1 cellular context compared by ENCODE assay signal in the genomic region with DNA sequence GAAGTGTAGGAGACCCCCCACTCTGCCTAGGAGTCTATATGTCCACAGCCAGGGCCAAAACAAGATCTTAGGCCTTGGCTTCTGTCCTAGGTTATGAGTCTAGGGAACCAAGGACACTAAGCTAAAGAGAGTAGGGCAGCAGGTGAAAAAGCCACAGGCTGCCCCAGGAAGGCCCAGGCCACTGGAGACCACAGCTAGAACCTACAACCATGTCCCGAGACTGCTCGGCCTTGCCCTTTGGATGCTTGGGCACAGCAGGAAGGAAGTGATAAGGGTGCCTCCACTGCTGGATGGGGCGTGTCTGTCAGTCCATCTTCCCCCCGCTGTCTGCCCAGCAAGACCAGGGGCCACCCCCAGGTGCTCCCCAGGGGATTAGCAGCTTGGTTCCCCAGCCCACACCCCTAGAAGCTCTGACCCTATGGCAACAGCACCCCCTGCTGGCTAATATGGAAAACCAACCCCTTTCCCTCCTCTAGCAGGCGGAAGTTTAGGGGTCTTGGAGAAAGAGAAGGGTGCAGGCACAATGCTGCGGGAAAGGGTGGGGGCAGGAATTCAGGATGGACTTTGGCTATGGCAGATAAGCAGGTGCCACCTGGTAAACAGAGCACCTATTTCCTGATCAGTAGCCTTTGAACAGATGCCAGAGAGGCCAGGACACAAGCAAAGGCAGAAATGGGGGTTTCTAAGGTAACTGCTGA.
TF ChIP-seq lines count a peak whose summit lies in the region.

No MANE protein-coding gene starts in this region.

TF ChIP-seq in K562, 482 proteins besides CTCF, POLR2A, EP300 and RAD21 (continues in another document):
- TF ChIP-seq SOX6 (IDR thresholded peaks at IDR 0.05) (peak; percentile 21; the same call in 1 of the 2 replicates), ZNF561 (CRISPR knock-in tag; conservative IDR thresholded peaks at IDR 0.05) (0 out of 2 replicates have a peak, but pooled peaks have one; percentile 24), PRMT5 (CRISPR knock-in tag; IDR thresholded peaks at IDR 0.05) (no peak), KDM2B (CRISPR knock-in tag; IDR thresholded peaks at IDR 0.05) (no peak), FOXJ2 (tag; IDR thresholded peaks at IDR 0.05) (no peak), ARID1B (IDR thresholded peaks at IDR 0.05) (peak; percentile 44; the same call in 1 of the 2 replicates), MTA3 (IDR thresholded peaks at IDR 0.05; ENCODE audit: borderline replicate concordance) (0 out of 2 replicates have a peak, but pooled peaks have one; percentile 30), TBL1XR1 (IDR thresholded peaks at IDR 0.05; ENCODE audit: low read length in 2 of 2) (0 out of 4 replicates have a peak, but pooled peaks of 1 of the 2 experiments have one; percentile 21), HBP1 (CRISPR knock-in tag; IDR thresholded peaks at IDR 0.05) (no peak), HMG20B (CRISPR knock-in tag; IDR thresholded peaks at IDR 0.05) (0 out of 2 replicates have a peak, but pooled peaks have one; percentile 13), ZSCAN32 (CRISPR knock-in tag; IDR thresholded peaks at IDR 0.05) (peak; percentile 2; the same call in 1 of the 2 replicates), BRD9 (IDR thresholded peaks at IDR 0.05; ENCODE audit: low read depth, partially characterized antibody) (peak; percentile 65), JUND (IDR thresholded peaks at IDR 0.05; ENCODE audit: borderline replicate concordance, low read depth, low read length) (0 out of 2 replicates have a peak, but pooled peaks have one; percentile 29), JUND (tag; IDR thresholded peaks at IDR 0.05; ENCODE audit: borderline replicate concordance, low read depth, low read length) (no peak), CBFA2T3 (IDR thresholded peaks at IDR 0.05) (peak; percentile 58), KLF16 (IDR thresholded peaks at IDR 0.05) (peak; percentile 35; the same call in 1 of the 2 replicates), ZFX (CRISPR knock-in tag; IDR thresholded peaks at IDR 0.05) (peak; percentile 38; the same call in 1 of the 2 replicates), ZBTB2 (IDR thresholded peaks at IDR 0.05) (no peak), ZSCAN29 (IDR thresholded peaks at IDR 0.05) (no peak), ZNF707 (CRISPR knock-in tag; conservative IDR thresholded peaks at IDR 0.05) (no peak), CBFA2T2 (conservative IDR thresholded peaks at IDR 0.05) (0 out of 2 replicates have a peak, but pooled peaks have one; percentile 26), SRSF9 (IDR thresholded peaks at IDR 0.05; ENCODE audit: borderline replicate concordance, low read depth, low read length) (no peak), ZNF445 (CRISPR knock-in tag; IDR thresholded peaks at IDR 0.05; ENCODE audit: low read depth) (no peak), HCFC1 (IDR thresholded peaks at IDR 0.05; ENCODE audit: low read depth, low read length) (0 out of 2 replicates have a peak, but pooled peaks have one; percentile 14), ETV1 (tag; conservative IDR thresholded peaks at IDR 0.05; ENCODE audit: low read depth) (peak; percentile 66), NONO (IDR thresholded peaks at IDR 0.05; ENCODE audit: low read depth in 2 of 2, low read length in 1 of 2) (no peak), RBBP5 (IDR thresholded peaks at IDR 0.05; ENCODE audit: borderline replicate concordance, insufficient read depth, low read length, poor library complexity, severe bottlenecking) (no peak), ZNF76 (CRISPR knock-in tag; IDR thresholded peaks at IDR 0.05; ENCODE audit: borderline replicate concordance) (peak; percentile 44; the same call in 1 of the 2 replicates), RREB1 (CRISPR knock-in tag; IDR thresholded peaks at IDR 0.05) (0 out of 2 replicates have a peak, but pooled peaks have one; percentile 67), SMAD4 (CRISPR knock-in tag; conservative IDR thresholded peaks at IDR 0.05) (peak; percentile 81), TFAM (CRISPR knock-in tag; conservative IDR thresholded peaks at IDR 0.05) (no peak), TEAD4 (IDR thresholded peaks at IDR 0.05; ENCODE audit: low read length) (peak; percentile 6; the same call in 1 of the 2 replicates), TEAD4 (CRISPR knock-in tag; IDR thresholded peaks at IDR 0.05; ENCODE audit: borderline replicate concordance) (no peak), RBM14 (IDR thresholded peaks at IDR 0.05; ENCODE audit: borderline replicate concordance, insufficient read depth, low read depth, low read length) (no peak), ZNF311 (CRISPR knock-in tag; IDR thresholded peaks at IDR 0.05) (0 out of 2 replicates have a peak, but pooled peaks have one; percentile 40), ZNF583 (CRISPR knock-in tag; IDR thresholded peaks at IDR 0.05) (0 out of 2 replicates have a peak, but pooled peaks have one; percentile 42), ARID2 (IDR thresholded peaks at IDR 0.05) (peak; percentile 95), HDGF (IDR thresholded peaks at IDR 0.05) (0 out of 2 replicates have a peak, but pooled peaks have one; percentile 28), SMC3 (conservative IDR thresholded peaks at IDR 0.05; ENCODE audit: insufficient read depth, low read depth, low read length) (peak; percentile 98), NCOR1 (IDR thresholded peaks at IDR 0.05) (peak; percentile 31; the same call in 1 of the 2 replicates), RUNX1 (IDR thresholded peaks at IDR 0.05; ENCODE audit: low read depth) (peak; percentile 19; the same call in 1 of the 2 replicates), PHB2 (IDR thresholded peaks at IDR 0.05; ENCODE audit: low read depth) (no peak), TOE1 (IDR thresholded peaks at IDR 0.05; ENCODE audit: borderline replicate concordance) (peak; percentile 44; the same call in 1 of the 2 replicates), TOE1 (CRISPR knock-in tag; IDR thresholded peaks at IDR 0.05; ENCODE audit: borderline replicate concordance, low read depth) (no peak), CTBP1 (IDR thresholded peaks at IDR 0.05; ENCODE audit: borderline replicate concordance) (peak; percentile 72), PTBP1 (IDR thresholded peaks at IDR 0.05; ENCODE audit: low read depth, low read length) (no peak), TAL1 (IDR thresholded peaks at IDR 0.05) (0 out of 2 replicates have a peak, but pooled peaks have one; percentile 7), MYNN (IDR thresholded peaks at IDR 0.05) (peak; percentile 34; the same call in 1 of the 2 replicates), MYNN (CRISPR knock-in tag; IDR thresholded peaks at IDR 0.05) (no peak), KLF6 (CRISPR knock-in tag; IDR thresholded peaks at IDR 0.05; ENCODE audit: borderline replicate concordance) (peak; percentile 50; the same call in 1 of the 2 replicates), DMBX1 (CRISPR knock-in tag; IDR thresholded peaks at IDR 0.05; ENCODE audit: borderline replicate concordance) (peak; percentile 23; the same call in 1 of the 2 replicates), CBFB (CRISPR knock-in tag; IDR thresholded peaks at IDR 0.05) (peak; percentile 82; the same call in 1 of the 2 replicates)
- TF ChIP-seq, protein P1, sequence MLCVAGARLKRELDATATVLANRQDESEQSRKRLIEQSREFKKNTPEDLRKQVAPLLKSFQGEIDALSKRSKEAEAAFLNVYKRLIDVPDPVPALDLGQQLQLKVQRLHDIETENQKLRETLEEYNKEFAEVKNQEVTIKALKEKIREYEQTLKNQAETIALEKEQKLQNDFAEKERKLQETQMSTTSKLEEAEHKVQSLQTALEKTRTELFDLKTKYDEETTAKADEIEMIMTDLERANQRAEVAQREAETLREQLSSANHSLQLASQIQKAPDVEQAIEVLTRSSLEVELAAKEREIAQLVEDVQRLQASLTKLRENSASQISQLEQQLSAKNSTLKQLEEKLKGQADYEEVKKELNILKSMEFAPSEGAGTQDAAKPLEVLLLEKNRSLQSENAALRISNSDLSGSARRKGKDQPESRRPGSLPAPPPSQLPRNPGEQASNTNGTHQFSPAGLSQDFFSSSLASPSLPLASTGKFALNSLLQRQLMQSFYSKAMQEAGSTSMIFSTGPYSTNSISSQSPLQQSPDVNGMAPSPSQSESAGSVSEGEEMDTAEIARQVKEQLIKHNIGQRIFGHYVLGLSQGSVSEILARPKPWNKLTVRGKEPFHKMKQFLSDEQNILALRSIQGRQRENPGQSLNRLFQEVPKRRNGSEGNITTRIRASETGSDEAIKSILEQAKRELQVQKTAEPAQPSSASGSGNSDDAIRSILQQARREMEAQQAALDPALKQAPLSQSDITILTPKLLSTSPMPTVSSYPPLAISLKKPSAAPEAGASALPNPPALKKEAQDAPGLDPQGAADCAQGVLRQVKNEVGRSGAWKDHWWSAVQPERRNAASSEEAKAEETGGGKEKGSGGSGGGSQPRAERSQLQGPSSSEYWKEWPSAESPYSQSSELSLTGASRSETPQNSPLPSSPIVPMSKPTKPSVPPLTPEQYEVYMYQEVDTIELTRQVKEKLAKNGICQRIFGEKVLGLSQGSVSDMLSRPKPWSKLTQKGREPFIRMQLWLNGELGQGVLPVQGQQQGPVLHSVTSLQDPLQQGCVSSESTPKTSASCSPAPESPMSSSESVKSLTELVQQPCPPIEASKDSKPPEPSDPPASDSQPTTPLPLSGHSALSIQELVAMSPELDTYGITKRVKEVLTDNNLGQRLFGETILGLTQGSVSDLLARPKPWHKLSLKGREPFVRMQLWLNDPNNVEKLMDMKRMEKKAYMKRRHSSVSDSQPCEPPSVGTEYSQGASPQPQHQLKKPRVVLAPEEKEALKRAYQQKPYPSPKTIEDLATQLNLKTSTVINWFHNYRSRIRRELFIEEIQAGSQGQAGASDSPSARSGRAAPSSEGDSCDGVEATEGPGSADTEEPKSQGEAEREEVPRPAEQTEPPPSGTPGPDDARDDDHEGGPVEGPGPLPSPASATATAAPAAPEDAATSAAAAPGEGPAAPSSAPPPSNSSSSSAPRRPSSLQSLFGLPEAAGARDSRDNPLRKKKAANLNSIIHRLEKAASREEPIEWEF (CRISPR knock-in tag; IDR thresholded peaks at IDR 0.05) = no peak
- TF ChIP-seq, protein P2, sequence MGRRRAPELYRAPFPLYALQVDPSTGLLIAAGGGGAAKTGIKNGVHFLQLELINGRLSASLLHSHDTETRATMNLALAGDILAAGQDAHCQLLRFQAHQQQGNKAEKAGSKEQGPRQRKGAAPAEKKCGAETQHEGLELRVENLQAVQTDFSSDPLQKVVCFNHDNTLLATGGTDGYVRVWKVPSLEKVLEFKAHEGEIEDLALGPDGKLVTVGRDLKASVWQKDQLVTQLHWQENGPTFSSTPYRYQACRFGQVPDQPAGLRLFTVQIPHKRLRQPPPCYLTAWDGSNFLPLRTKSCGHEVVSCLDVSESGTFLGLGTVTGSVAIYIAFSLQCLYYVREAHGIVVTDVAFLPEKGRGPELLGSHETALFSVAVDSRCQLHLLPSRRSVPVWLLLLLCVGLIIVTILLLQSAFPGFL (CRISPR knock-in tag; IDR thresholded peaks at IDR 0.05) = 0 out of 2 replicates have a peak, but pooled peaks have one; percentile 75
